Comparison of ENCODE assay signal across 22 cellular contexts in the genomic region with DNA sequence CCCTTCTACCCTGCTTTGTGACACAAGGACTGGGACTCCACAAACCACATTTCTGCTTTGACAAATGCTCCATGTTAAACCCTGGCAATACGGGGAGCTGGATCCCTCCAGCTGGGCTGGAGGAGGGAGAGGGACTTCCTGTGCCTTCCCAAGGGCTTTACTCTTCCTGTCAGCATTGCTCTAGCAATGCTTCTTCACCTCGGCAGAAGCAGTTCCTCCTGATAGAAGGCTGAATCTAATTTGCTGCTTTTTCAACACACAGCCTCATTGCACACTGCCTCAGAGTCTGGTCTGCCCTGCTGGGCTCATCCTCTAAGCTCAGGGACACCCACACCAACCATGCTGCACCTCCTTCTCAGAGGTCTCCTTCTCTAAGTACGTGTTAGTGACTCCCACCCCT.
"Had no signal": no experiment of that assay in that cellular context is flagged by ENCODE, and none has a peak within 500 bp of the region (broad histone marks: within the 10 kb centered on the region; RNA-seq: fewer than 3 reads in every experiment).

No MANE protein-coding gene starts in this region.

- H3K4me3 ChIP-seq: gastrocnemius medialis, left lung, lower lobe of right lung, neural progenitor cell, thoracic aorta, uterus had no signal

- H3K4me1 Mint-ChIP-seq: activated naive CD8-positive, alpha-beta T cell treated with anti-CD3 and anti-CD28 coated beads, Interleukin-2, amount 50 U/mL, for 24 hours had no signal

- H3K27ac ChIP-seq: gastrocnemius medialis, left lung, lower lobe of right lung, neural progenitor cell, uterus, WERI-Rb-1 had no signal

- H3K36me3 Mint-ChIP-seq: activated naive CD4-positive, alpha-beta T cell treated with anti-CD3 and anti-CD28 coated beads, Interleukin-2, amount 50 U/mL, for 24 hours; natural killer cell; neural progenitor cell; type B pancreatic cell had no signal

- ATAC-seq: gastrocnemius medialis, right cardiac atrium had no signal

- DNase-seq: activated CD4-positive, CD25-positive, alpha-beta regulatory T cell treated with anti-CD3 and anti-CD28 coated beads, Interleukin-2, amount 50 U/mL, for 72 hours; effector memory CD4-positive, alpha-beta T cell; gastrocnemius medialis; left lung; lower lobe of right lung; mesenchymal stem cell; natural killer cell; occipital lobe; T-helper 9 cell; uterus had no signal

- H3K4me1 ChIP-seq: gastrocnemius medialis, neural progenitor cell, uterus had no signal

- H3K27me3 ChIP-seq: left lung, neural progenitor cell, uterus had no signal

- H3K9ac ChIP-seq: neural progenitor cell had no signal

- H3K9me3 ChIP-seq: gastrocnemius medialis, thoracic aorta had no signal

- H3K9me3 Mint-ChIP-seq: central memory CD8-positive, alpha-beta T cell; natural killer cell had no signal

- H3K4me3 Mint-ChIP-seq: activated CD4-positive, alpha-beta memory T cell treated with anti-CD3 and anti-CD28 coated beads for 36 hours; activated CD4-positive, alpha-beta T cell treated with anti-CD3 and anti-CD28 coated beads, Interleukin-2, amount 10 ng/mL, durations not matched to agents 24 days and 14 days; activated naive CD4-positive, alpha-beta T cell treated with anti-CD3 and anti-CD28 coated beads, Interleukin-2, amount 50 U/mL, for 24 hours; activated naive CD8-positive, alpha-beta T cell treated with anti-CD3 and anti-CD28 coated beads, Interleukin-2, amount 50 U/mL, for 24 hours; central memory CD8-positive, alpha-beta T cell; natural killer cell; neural progenitor cell; stimulated activated naive CD8-positive, alpha-beta T cell treated with anti-CD3 and anti-CD28 coated beads, Interleukin-15, Interleukin-2, amounts not matched to agents 100 ng/mL and 50 ng/mL, for 24 hours; type B pancreatic cell had no signal

- H3K36me3 ChIP-seq: gastrocnemius medialis, left lung, lower lobe of right lung, neural progenitor cell, thoracic aorta, uterus, WERI-Rb-1 had no signal

- H3K4me2 ChIP-seq: neural progenitor cell had no signal

- H3K27ac Mint-ChIP-seq: activated CD4-positive, alpha-beta memory T cell treated with anti-CD3 and anti-CD28 coated beads for 36 hours; activated CD4-positive, alpha-beta T cell treated with anti-CD3 and anti-CD28 coated beads, Interleukin-2, amount 10 ng/mL, durations not matched to agents 24 days and 14 days; activated naive CD4-positive, alpha-beta T cell treated with anti-CD3 and anti-CD28 coated beads, Interleukin-2, amount 50 U/mL, for 24 hours; activated naive CD8-positive, alpha-beta T cell treated with anti-CD3 and anti-CD28 coated beads, Interleukin-2, amount 50 U/mL, for 24 hours; activated T-helper 2 cell treated with anti-CD3 and anti-CD28 coated beads, Interferon-gamma antibody, Interleukin-2, Interleukin-4, amounts not matched to agents 10 μg/mL and 5 μg/mL and 100 μg/mL, durations not matched to agents 14 hours and 24 hours and 36 hours; natural killer cell; neural progenitor cell; stimulated activated naive CD8-positive, alpha-beta T cell treated with anti-CD3 and anti-CD28 coated beads, Interleukin-15, Interleukin-2, amounts not matched to agents 100 ng/mL and 50 ng/mL, for 24 hours had no signal
